In genomic region chr5:153402550-153402949, GRCh38 we compare ENCODE assay signal across 1 cellular context.
TF ChIP-seq lines count a peak whose summit lies in the region.

No MANE protein-coding gene starts in this region.

TF ChIP-seq in SK-N-SH, 30 proteins besides CTCF, POLR2A, EP300 and RAD21 (continued from another document):
- TF ChIP-seq REST (IDR thresholded peaks at IDR 0.05; ENCODE audit: low read depth, low read length) (no peak), ZBTB33 (IDR thresholded peaks at IDR 0.05; ENCODE audit: borderline replicate concordance, low read depth) (no peak), GATA2 (CRISPR knock-in tag; IDR thresholded peaks at IDR 0.05) (no peak), JUND (IDR thresholded peaks at IDR 0.05) (peak; percentile 46), RXRA (IDR thresholded peaks at IDR 0.05; ENCODE audit: borderline replicate concordance, low read depth) (no peak)
